ENCODE assay signal across 1 cellular context in the genomic region with DNA sequence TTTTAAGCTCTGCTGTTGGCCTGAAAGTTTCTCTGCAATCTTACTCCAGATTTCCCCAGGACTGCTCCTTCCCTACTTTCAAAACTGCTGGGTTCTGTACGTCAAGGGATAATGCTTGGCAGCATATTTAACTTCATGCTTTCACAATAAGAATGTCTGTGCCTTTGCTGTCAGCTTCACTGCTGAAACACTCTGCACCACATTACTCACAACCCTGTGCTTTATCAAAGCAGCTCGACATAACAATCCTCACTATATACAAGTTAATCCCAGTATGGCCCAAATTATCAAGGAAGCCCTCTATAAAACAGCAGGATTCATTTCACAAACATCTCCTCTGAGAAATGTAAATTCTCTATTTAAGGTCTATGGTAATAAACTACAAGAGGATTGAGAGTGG.
A peak's percentile ranks its signal among the peaks of the same experiment; 100 is the strongest.
TF ChIP-seq lines count a peak whose summit lies in the region.

No MANE protein-coding gene starts in this region.

TF ChIP-seq in HEK293, 187 proteins besides CTCF, POLR2A, EP300 and RAD21 (continued from another document):
- TF ChIP-seq SP2 (tag by site-specific recombination; IDR thresholded peaks at IDR 0.05) (no peak), ZBTB17 (tag by site-specific recombination; IDR thresholded peaks at IDR 0.05) (peak; percentile 41; the same call in 1 of the 2 replicates), OSR2 (tag by site-specific recombination; IDR thresholded peaks at IDR 0.05) (peak; percentile 95), ZNF624 (tag by site-specific recombination; IDR thresholded peaks at IDR 0.05) (no peak), ZNF791 (tag by site-specific recombination; IDR thresholded peaks at IDR 0.05) (no peak), ZSCAN30 (tag by site-specific recombination; IDR thresholded peaks at IDR 0.05) (peak; percentile 65), ZNF76 (tag by site-specific recombination; IDR thresholded peaks at IDR 0.05; ENCODE audit: borderline replicate concordance, low read depth) (0 out of 2 replicates have a peak, but pooled peaks have one; percentile 8)
- TF ChIP-seq, protein P1, sequence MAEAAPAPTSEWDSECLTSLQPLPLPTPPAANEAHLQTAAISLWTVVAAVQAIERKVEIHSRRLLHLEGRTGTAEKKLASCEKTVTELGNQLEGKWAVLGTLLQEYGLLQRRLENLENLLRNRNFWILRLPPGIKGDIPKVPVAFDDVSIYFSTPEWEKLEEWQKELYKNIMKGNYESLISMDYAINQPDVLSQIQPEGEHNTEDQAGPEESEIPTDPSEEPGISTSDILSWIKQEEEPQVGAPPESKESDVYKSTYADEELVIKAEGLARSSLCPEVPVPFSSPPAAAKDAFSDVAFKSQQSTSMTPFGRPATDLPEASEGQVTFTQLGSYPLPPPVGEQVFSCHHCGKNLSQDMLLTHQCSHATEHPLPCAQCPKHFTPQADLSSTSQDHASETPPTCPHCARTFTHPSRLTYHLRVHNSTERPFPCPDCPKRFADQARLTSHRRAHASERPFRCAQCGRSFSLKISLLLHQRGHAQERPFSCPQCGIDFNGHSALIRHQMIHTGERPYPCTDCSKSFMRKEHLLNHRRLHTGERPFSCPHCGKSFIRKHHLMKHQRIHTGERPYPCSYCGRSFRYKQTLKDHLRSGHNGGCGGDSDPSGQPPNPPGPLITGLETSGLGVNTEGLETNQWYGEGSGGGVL (tag by site-specific recombination; IDR thresholded peaks at IDR 0.05): no peak
